ENCODE assay signal across 8 cellular contexts in the genomic region with DNA sequence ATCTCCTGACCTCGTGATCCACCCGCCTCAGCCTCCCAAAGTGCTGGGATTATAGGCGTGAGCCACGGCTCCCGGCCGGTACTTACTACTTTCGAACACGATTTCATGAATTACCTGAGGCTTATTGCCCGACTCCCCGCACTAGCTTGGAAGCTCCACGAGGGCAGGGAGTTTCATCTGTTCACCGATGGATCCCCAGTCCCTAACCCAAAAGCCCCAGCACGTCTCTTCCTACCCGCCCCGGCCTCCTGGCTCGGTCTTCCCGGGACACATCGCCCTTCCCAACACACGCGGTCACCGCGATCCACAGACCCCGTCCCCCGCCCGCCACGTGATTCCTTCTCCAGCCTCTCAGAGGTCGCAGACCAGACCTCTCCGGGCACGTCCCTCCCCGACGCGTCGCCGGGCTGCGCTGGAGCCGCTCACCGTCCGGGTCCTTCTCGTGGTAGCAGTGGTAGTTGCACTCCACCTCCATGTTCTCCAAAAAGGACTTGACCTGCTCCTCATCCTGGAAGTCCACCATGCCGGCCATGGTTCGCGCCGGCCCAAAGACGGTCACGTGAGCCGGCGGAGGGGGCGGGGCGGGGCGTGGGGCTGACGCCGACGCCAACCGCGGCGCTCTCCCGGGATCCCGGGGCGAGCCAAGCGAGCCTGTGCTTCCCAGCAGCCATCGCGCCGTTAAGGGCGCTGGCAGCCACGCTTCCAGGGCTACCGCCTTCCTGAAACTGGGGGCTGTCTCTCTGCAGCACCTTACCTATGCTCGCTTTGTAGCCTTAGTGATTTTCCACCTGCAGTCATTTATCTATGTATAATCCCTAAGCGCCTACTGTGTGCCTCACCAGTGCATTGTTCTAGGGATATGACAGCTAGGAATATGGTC. TPM values are rescaled to one million over a fixed set of nuclear protein-coding genes. Genes with fewer than 3 reads are reported as not detected.
DNase-seq lines count a peak whose midpoint lies in the region; ATAC-seq and TF ChIP-seq lines count a peak whose summit lies in the region.

A gene (minus strand): TSS at position 553 of the 880 bp plus-strand sequence. CDS start 21 bp downstream, at position 532.

- H4K20me1 ChIP-seq in Karpas-422 (ENCODE audit: insufficient read depth, low read depth, low read length) = no peaks in the 10 kb centered on the region; the same call in 1 of the 2 replicates

- peaks cover 14% of the 10 kb centered on the region for H3K4me1 Mint-ChIP-seq in Caco-2 (ENCODE audit: low read depth, unreplicated experiment)
- peaks cover 9 to 23% of the 10 kb centered on the region in 2 donors for H3K4me1 Mint-ChIP-seq in natural killer cell

- H3K4me1 ChIP-seq in Caco-2 = 0 out of 2 replicates have a peak, but pooled peaks cover 9% of the 10 kb centered on the region
- H3K4me1 ChIP-seq in Karpas-422 (ENCODE audit: low read length) = peaks cover 23% of the 10 kb centered on the region
- H3K4me1 ChIP-seq in RWPE2 (ENCODE audit: insufficient read depth, poor library complexity, severe bottlenecking) = peaks cover 3% of the 10 kb centered on the region

- peak within 1 kb of the TSS; percentile 88 for H2AFZ ChIP-seq in Karpas-422 (ENCODE audit: low read length)

- H3K9me3 Mint-ChIP-seq in Caco-2 (ENCODE audit: unreplicated experiment) = no peaks in the 10 kb centered on the region
- H3K9me3 Mint-ChIP-seq in natural killer cell = no peaks in the 10 kb centered on the region

- peaks cover 58% of the 10 kb centered on the region for H3K36me3 Mint-ChIP-seq in Caco-2 (ENCODE audit: insufficient read depth, unreplicated experiment)
- H3K36me3 Mint-ChIP-seq in natural killer cell = no peaks in the 10 kb centered on the region

- no peaks in the 10 kb centered on the region; the same call in 1 of the 2 replicates for H3K36me3 ChIP-seq in Caco-2 (ENCODE audit: control insufficient read depth, insufficient read depth, low read length)
- H3K36me3 ChIP-seq in Karpas-422 (ENCODE audit: insufficient read depth, low read length) = peaks cover 4% of the 10 kb centered on the region; the same call in 1 of the 2 replicates
- peaks cover 8% of the 10 kb centered on the region for H3K36me3 ChIP-seq in RWPE2 (ENCODE audit: low read depth)

- no TSS peak for BruUV-seq in Caco-2 (replicated peaks; lab: Mats Ljungman, UMichigan)

- CTCF ChIA-PET in Caco-2 (lab: Charles Lee) = interaction anchor here (0.7 kb wide), 1 partner anchor 340 kb away, joined by 3 read pairs; no protein-coding TSS in a partner anchor

- H3K4me3 Mint-ChIP-seq in Caco-2 (ENCODE audit: unreplicated experiment) = peak within 1 kb of the TSS; percentile 99
- H3K4me3 Mint-ChIP-seq in natural killer cell = peak within 1 kb of the TSS; percentile 92

- H3K4me2 ChIP-seq in Karpas-422 (ENCODE audit: low read depth, low read length, poor library complexity, severe bottlenecking) = peak within 1 kb of the TSS; percentile 93

- H3K9me2 ChIP-seq in Karpas-422 (replicated peaks; ENCODE audit: insufficient read depth, low read length) = no peaks in the 10 kb centered on the region

- DNase-seq in Caco-2 (peak; percentile 85 to 88), Karpas-422 (peak; percentile 94), RWPE2 (ENCODE audit: low spot score) (peak; percentile 82), fibroblast of pulmonary artery (ENCODE audit: low read depth) (peak; percentile 82), natural killer cell (peak; percentile 54)
- DNase-seq in activated effector memory CD4-positive, alpha-beta T cell treated with Interleukin-2 at 50 U/mL for 16 hours = peak; percentile 52
- peak; percentile 86 for DNase-seq in stimulated activated naive CD8-positive, alpha-beta T cell treated with anti-CD3 and anti-CD28 coated beads, Interleukin-15, Interleukin-2, amounts not matched to agents 100 U/mL and 50 U/mL, for 24 hours

- H3K9me3 ChIP-seq in Caco-2 (no peaks in the 10 kb centered on the region), Karpas-422 (ENCODE audit: low read length) (no peaks in the 10 kb centered on the region), RWPE2 (ENCODE audit: severe bottlenecking) (no peaks in the 10 kb centered on the region)

- H3K27me3 Mint-ChIP-seq in Caco-2 (ENCODE audit: insufficient read depth, unreplicated experiment) (no peaks in the 10 kb centered on the region), natural killer cell (ENCODE audit: low read depth in 2 of 2) (peaks cover 0 to 4% of the 10 kb centered on the region in 2 donors)

- POLR2A ChIA-PET in Caco-2 (lab: Charles Lee) = no interaction called here

- H3K27ac Mint-ChIP-seq in Caco-2 (ENCODE audit: unreplicated experiment) (peak within 1 kb of the TSS; percentile 99), natural killer cell (peak within 1 kb of the TSS; percentile 76 to 91)

- H3K27ac ChIP-seq in Karpas-422 (ENCODE audit: low read length) (peak within 1 kb of the TSS; percentile 29; the same call in 1 of the 2 replicates), RWPE2 (ENCODE audit: poor library complexity, severe bottlenecking) (peak within 1 kb of the TSS; percentile 52)

- intact Hi-C loops in Caco-2 (cut with micrococcal nuclease; ENCODE audit: unreplicated experiment) = no loop called here
- intact Hi-C loops in natural killer cell (cut with micrococcal nuclease) = no loop called here

- ATAC-seq in GM21515 (IDR thresholded peaks at IDR 0.05; ENCODE audit: unreplicated experiment) (peak; percentile 46), RWPE2 (ENCODE audit: low read depth) (peak; percentile 83), natural killer cell (peak; percentile 31 to 61 (median 39))
- ATAC-seq in stimulated activated naive CD8-positive, alpha-beta T cell treated with anti-CD3 and anti-CD28 coated beads, Interleukin-15, Interleukin-2, amounts not matched to agents 100 U/mL and 50 U/mL, for 24 hours = peak; percentile 72

- TF ChIP-seq CTCF in Caco-2 (IDR thresholded peaks at IDR 0.05; ENCODE audit: insufficient read depth in 1 of 2, low read depth in 1 of 2, low read length in 1 of 2, severe bottlenecking in 1 of 2, unreplicated experiment in 1 of 2) (no peak), RWPE2 (IDR thresholded peaks at IDR 0.05; ENCODE audit: poor library complexity, severe bottlenecking) (no peak), fibroblast of pulmonary artery (IDR thresholded peaks at IDR 0.05; ENCODE audit: low read length, missing control alignments) (no peak), natural killer cell (IDR thresholded peaks at IDR 0.05) (no peak)

- peaks cover 54% of the 10 kb centered on the region for H3K79me2 ChIP-seq in Karpas-422 (ENCODE audit: low read length)

- H3K27me3 ChIP-seq in Caco-2 (replicated peaks; ENCODE audit: control insufficient read depth, insufficient read depth, low read length) (no peaks in the 10 kb centered on the region), Karpas-422 (ENCODE audit: low read length) (no peaks in the 10 kb centered on the region), RWPE2 (ENCODE audit: insufficient read depth, poor library complexity, severe bottlenecking) (no peaks in the 10 kb centered on the region)

- H3K4me3 ChIP-seq in Caco-2 (ENCODE audit: low read depth, low read length) (peak within 1 kb of the TSS; percentile 79), Karpas-422 (ENCODE audit: low read length) (peak within 1 kb of the TSS; percentile 92), RWPE2 (ENCODE audit: severe bottlenecking) (peak within 1 kb of the TSS; percentile 57), fibroblast of pulmonary artery (replicated peaks; ENCODE audit: low read depth, low read length) (peak within 1 kb of the TSS; percentile 86)

- peak within 1 kb of the TSS; percentile 86 for H3K9ac ChIP-seq in Karpas-422 (ENCODE audit: low read length)

RNA-seq across cellular contexts. Expression of the gene that starts here (rescaled TPM):
- 38.4 and 40.2 TPM in 2 replicates for total RNA-seq in Caco-2 (2022)
- total RNA-seq in Karpas-422 (2014; rRNA removed; shearing (Covaris generic); ENCODE audit: low replicate concordance) = 10.8 and 11.3 TPM in 2 replicates
- total RNA-seq in natural killer cell = 1 to 10 TPM; 1.8 to 4.7 (median 3.9) TPM

Comparison
In these comparisons a context has a peak if more than half of its experiments do, and no peak if none do; other contexts are left out.
1. Peak in every context shown above with its lines: DNase-seq, ATAC-seq, H3K4me3 ChIP-seq and H3K27ac ChIP-seq.